In the genomic region with DNA sequence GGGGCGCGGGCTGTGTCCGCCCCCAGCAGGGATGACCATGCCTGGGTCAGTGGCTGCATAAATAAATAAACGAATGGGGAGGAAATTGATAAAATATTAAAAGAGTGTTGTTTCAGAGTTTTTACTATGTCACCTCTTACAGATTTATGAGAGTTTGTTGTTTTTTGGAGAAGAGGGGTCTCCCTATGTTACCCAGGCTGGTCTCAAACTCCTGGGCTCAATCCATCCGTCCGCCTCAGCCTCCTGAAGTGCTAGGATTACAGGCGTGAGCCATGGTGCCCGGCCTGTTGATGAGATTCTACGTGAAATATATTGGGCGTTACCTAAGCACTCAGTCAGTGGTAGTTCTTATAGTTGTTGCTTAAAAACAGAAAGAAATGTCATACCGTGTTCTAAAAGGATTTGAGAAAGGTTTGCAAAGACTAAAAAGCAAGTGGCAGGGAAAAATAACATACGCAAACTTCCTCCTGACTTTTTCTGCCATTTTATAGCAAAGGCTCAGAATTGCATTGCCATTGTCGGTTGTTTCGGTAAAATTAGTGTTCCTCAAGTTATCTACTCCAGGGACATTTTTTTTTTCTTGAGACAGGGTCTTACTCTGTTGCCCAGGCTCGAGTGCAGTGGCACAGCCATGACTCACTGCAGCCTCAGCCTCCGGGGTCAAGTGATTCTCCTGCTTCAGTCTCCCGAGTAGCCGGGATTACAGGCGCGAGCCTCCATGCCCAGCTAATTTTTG, we compare ENCODE assay signal across 7 cellular contexts. TPM values are rescaled to one million over a fixed set of nuclear protein-coding genes. Genes with fewer than 3 reads are reported as not detected.
DNase-seq lines count a peak whose midpoint lies in the region; ATAC-seq and TF ChIP-seq lines count a peak whose summit lies in the region.

No MANE protein-coding gene starts in this region.

- no peaks in the 10 kb centered on the region for H3K36me3 ChIP-seq in skeletal muscle tissue (ENCODE audit: control insufficient read depth in 3 of 3, insufficient read depth in 3 of 3, low read length in 3 of 3)

- ATAC-seq in T-cell (replicated peaks in 1 of 4) = no peak
- no peak for ATAC-seq in HG03521 (IDR thresholded peaks at IDR 0.05; ENCODE audit: unreplicated experiment)

- TF ChIP-seq CTCF in HFF-Myc (IDR thresholded peaks at IDR 0.05; ENCODE audit: low read depth, low read length, missing control alignments) (no peak), fibroblast of villous mesenchyme (IDR thresholded peaks at IDR 0.05; ENCODE audit: insufficient read depth, low read depth, low read length) (no peak)

- H3K9me3 Mint-ChIP-seq in T-cell = no peaks in the 10 kb centered on the region

- H3K27me3 ChIP-seq in skeletal muscle tissue (ENCODE audit: control insufficient read depth in 3 of 3, insufficient read depth in 3 of 3, low read length in 3 of 3) = no peaks in the 10 kb centered on the region

- H3K36me3 Mint-ChIP-seq in T-cell = no peaks in the 10 kb centered on the region

- peak overlapping the region; percentile 86 to 88 (median 88) for H3K4me3 Mint-ChIP-seq in T-cell

- H3K27me3 Mint-ChIP-seq in T-cell = no peaks in the 10 kb centered on the region

- POLR2A ChIA-PET in T-cell (lab: Charles Lee) = interaction anchor here in 1 of 2 donors (0.6 to 0.7 kb wide), 2 partner anchors 108 to 1181 kb away, joined by 3 to 8 read pairs; no protein-coding TSS in a partner anchor

- H3K9ac ChIP-seq in skeletal muscle tissue (ENCODE audit: low read depth in 1 of 3, low read length in 3 of 3) = peak overlapping the region; percentile 66 to 85 (median 69)

- peaks cover 0 to 4% (median 2%) of the 10 kb centered on the region in 3 donors for H3K9me3 ChIP-seq in skeletal muscle tissue (ENCODE audit: control insufficient read depth in 3 of 3, low read length in 3 of 3)

- peak overlapping the region; percentile 95 to 97 for H3K27ac Mint-ChIP-seq in T-cell

- DNase-seq in HFF-Myc (ENCODE audit: extremely low read depth, low read depth) (no peak), T-cell (peak in 1 of 34 experiments; percentile 1), fibroblast of villous mesenchyme (ENCODE audit: low read depth) (peak; percentile 17), SKM-1 (lab: John Stamatoyannopoulos, UW; ENCODE audit: unreplicated experiment) (no peak)
- DNase-seq in stimulated activated CD8-positive, alpha-beta memory T cell treated with anti-CD3 and anti-CD28 coated beads, Interleukin-4, amount 100 ng/mL, for 48 hours = no peak

- CTCF ChIA-PET in T-cell (lab: Charles Lee) = interaction anchor here in 1 of 2 donors (1.1 to 1.5 kb wide), 3 partner anchors 31 to 133 kb away, joined by 3 to 12 read pairs (median 7); partner anchors contain the start of genes AP5Z1 and FOXK1

- H3K4me1 ChIP-seq in skeletal muscle tissue (ENCODE audit: control insufficient read depth in 3 of 3, insufficient read depth in 3 of 3, low read length in 3 of 3) = peaks cover 3 to 8% (median 7%) of the 10 kb centered on the region in 3 donors

- peaks cover 14 to 20% (median 18%) of the 10 kb centered on the region in 3 donors for H3K4me1 Mint-ChIP-seq in T-cell

- H3K27ac ChIP-seq in skeletal muscle tissue (ENCODE audit: low read depth, low read length) = peak overlapping the region; percentile 84

- H3K4me3 ChIP-seq in HFF-Myc (replicated peaks; ENCODE audit: low read depth, low read length) (peak overlapping the region; percentile 52), fibroblast of villous mesenchyme (ENCODE audit: low read depth, low read length) (peak overlapping the region; percentile 82), skeletal muscle tissue (ENCODE audit: low read length in 3 of 3) (peak overlapping the region; percentile 72 to 90 (median 84))

RNA-seq across cellular contexts. Expression of gene FOXK1, which starts 39.5 kb away (rescaled TPM):
- total RNA-seq in T-cell = 10 to 100 TPM; 63.9 to 79.7 (median 74.2) TPM
- 30.6 and 32.8 TPM in 2 replicates for total RNA-seq in fibroblast of villous mesenchyme
- total RNA-seq in skeletal muscle tissue = 17.2 TPM
